In the genomic region with DNA sequence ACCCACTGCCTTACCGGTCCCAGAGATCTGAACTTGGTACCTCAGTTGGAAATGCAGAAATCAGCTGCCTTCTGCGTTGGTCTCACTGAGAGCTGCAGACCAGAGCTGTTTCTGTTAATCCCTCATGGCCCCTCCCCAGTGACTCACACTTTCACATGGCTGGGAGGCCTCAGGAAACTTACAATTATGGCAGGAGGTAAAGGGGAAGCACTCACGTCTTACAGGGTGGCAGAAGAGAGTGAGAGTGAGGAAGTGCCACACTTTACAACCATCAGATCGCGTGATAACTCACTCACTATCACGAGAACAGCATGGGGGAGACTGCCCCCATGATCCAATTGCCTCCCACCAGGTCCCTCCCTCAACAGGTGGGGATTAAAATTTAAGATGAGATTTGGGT, we compare ENCODE assay signal across 20 cellular contexts.
DNase-seq lines count a peak whose midpoint lies in the region; ATAC-seq, FAIRE-seq and TF ChIP-seq lines count a peak whose summit lies in the region.
"Had no signal": no experiment of that assay in that cellular context is flagged by ENCODE, and none has a peak within 500 bp of the region (broad histone marks: within the 10 kb centered on the region; RNA-seq: fewer than 3 reads in every experiment).

No MANE protein-coding gene starts in this region.

- H3K27ac Mint-ChIP-seq in MCF 10A (ENCODE audit: low read depth, unreplicated experiment) = no peak overlapping the region
- H3K27ac Mint-ChIP-seq in activated CD4-positive, alpha-beta T cell treated with anti-CD3 and anti-CD28 coated beads, Interleukin-2, amount 10 ng/mL, durations not matched to agents 24 days and 14 days = no peak overlapping the region
- H3K27ac Mint-ChIP-seq: CD4-positive, alpha-beta T cell had no signal

- H3K27ac ChIP-seq in breast epithelium (no peak overlapping the region), H1 (ENCODE audit: low read depth, low read length) (no peak overlapping the region)
- H3K27ac ChIP-seq: left ventricle myocardium inferior, upper lobe of right lung had no signal

- H3K4me1 Mint-ChIP-seq in MCF 10A (ENCODE audit: insufficient read depth, unreplicated experiment) = peaks cover 6% of the 10 kb centered on the region
- no peaks in the 10 kb centered on the region for H3K4me1 Mint-ChIP-seq in activated CD4-positive, alpha-beta T cell treated with anti-CD3 and anti-CD28 coated beads, Interleukin-2, amount 10 ng/mL, durations not matched to agents 24 days and 14 days
- H3K4me1 Mint-ChIP-seq: stimulated activated naive CD8-positive, alpha-beta T cell treated with anti-CD3 and anti-CD28 coated beads, Interleukin-15, amount 100 ng/mL, for 72 hours had no signal

- H2AK5ac ChIP-seq in H1 (ENCODE audit: low read depth, low read length) = no peak overlapping the region

- H3K79me1 ChIP-seq in H1 (ENCODE audit: low read depth, low read length) = no peaks in the 10 kb centered on the region

- H4K8ac ChIP-seq in H1 (ENCODE audit: extremely low read depth, insufficient read depth, low read length) = no peak overlapping the region

- no peaks in the 10 kb centered on the region for H3K9me3 ChIP-seq in breast epithelium
- no peaks in the 10 kb centered on the region for H3K9me3 ChIP-seq in H1 (ENCODE audit: insufficient read depth in 2 of 2, low read depth in 1 of 2, low read length in 1 of 2)
- H3K9me3 ChIP-seq: left ventricle myocardium inferior, upper lobe of right lung had no signal

- 76% methylated on average over 6 of the region's 6 CpGs; no CpG with 5 or more reads in 1 of the 2 experiments for whole genome bisulfite sequencing in H1 (ENCODE audit: extremely low coverage in 1 of 2, insufficient coverage in 1 of 2, insufficient read length in 1 of 2, insufficient replicate concordance in 2 of 2, low coverage in 1 of 2, low lambda C conversion rate in 2 of 2, missing lambda C conversion rate in 1 of 2), 2 experiments

- no peak overlapping the region for H2BK120ac ChIP-seq in H1 (replicated peaks; ENCODE audit: low read depth, low read length)

- POLR2A ChIA-PET in MCF 10A (lab: Yijun Ruan, JAX) (interaction anchor here (0.8 to 1.0 kb wide), 2 partner anchors 38 to 56 kb away, joined by 3 read pairs; no protein-coding TSS in a partner anchor), H1 (lab: Charles Lee; ENCODE audit: partially characterized antibody) (no interaction called here)

- H3K23me2 ChIP-seq in H1 (ENCODE audit: low read depth, low read length) = no peaks in the 10 kb centered on the region; the same call in 1 of the 2 replicates

- H3K4me1 ChIP-seq in breast epithelium = no peaks in the 10 kb centered on the region
- H3K4me1 ChIP-seq in H1 (replicated peaks in 1 of 4; ENCODE audit: control insufficient read depth in 3 of 4, insufficient read depth in 4 of 4, low read length in 3 of 4) = 0 out of 7 replicates have a peak, but pooled peaks cover 0 to 2% (median 0%) of the 10 kb centered on the region in 4 experiments
- H3K4me1 ChIP-seq: left ventricle myocardium inferior, upper lobe of right lung had no signal

- TF ChIP-seq CTCF in MCF 10A (IDR thresholded peaks at IDR 0.05; ENCODE audit: unreplicated experiment) (no peak), breast epithelium (IDR thresholded peaks at IDR 0.05) (no peak), H1 (IDR thresholded peaks at IDR 0.05; ENCODE audit: control extremely low read depth in 1 of 3, insufficient read depth in 1 of 3, low read depth in 1 of 3, low read length in 3 of 3) (no peak)

- H3K4me2 ChIP-seq in H1 (ENCODE audit: insufficient read depth in 1 of 2, low read depth in 2 of 2, low read length in 2 of 2) = no peak overlapping the region

- no peak overlapping the region for H3K4me3 Mint-ChIP-seq in MCF 10A (ENCODE audit: unreplicated experiment)
- no peak overlapping the region for H3K4me3 Mint-ChIP-seq in activated CD4-positive, alpha-beta T cell treated with anti-CD3 and anti-CD28 coated beads, Interleukin-2, amount 10 ng/mL, durations not matched to agents 24 days and 14 days
- H3K4me3 Mint-ChIP-seq: CD4-positive, alpha-beta T cell; stimulated activated naive CD8-positive, alpha-beta T cell treated with anti-CD3 and anti-CD28 coated beads, Interleukin-15, amount 100 ng/mL, for 72 hours had no signal

- no peak overlapping the region for H4K91ac ChIP-seq in H1 (replicated peaks; ENCODE audit: insufficient read length, low read length)

- H3K36me3 Mint-ChIP-seq in MCF 10A (ENCODE audit: insufficient read depth, unreplicated experiment) = no peaks in the 10 kb centered on the region
- no peaks in the 10 kb centered on the region for H3K36me3 Mint-ChIP-seq in activated CD4-positive, alpha-beta T cell treated with anti-CD3 and anti-CD28 coated beads, Interleukin-2, amount 10 ng/mL, durations not matched to agents 24 days and 14 days (ENCODE audit: low read depth)

- H4K20me1 ChIP-seq in H1 (replicated peaks in 1 of 2; ENCODE audit: control insufficient read depth in 1 of 2, insufficient read depth in 2 of 2, low read length in 2 of 2) = no peaks in the 10 kb centered on the region

- no peak for FAIRE-seq in H1 (lab: Jason Lieb, UNC)
- FAIRE-seq: A204.1, H54 had no signal

- H3K18ac ChIP-seq in H1 (ENCODE audit: extremely low read depth, low read length) = no peak overlapping the region

- H4K5ac ChIP-seq in H1 (ENCODE audit: insufficient read length, low read depth, low read length) = no peak overlapping the region

- H3K27me3 ChIP-seq in breast epithelium (no peaks in the 10 kb centered on the region), H1 (replicated peaks in 1 of 4; ENCODE audit: control insufficient read depth in 3 of 4, extremely low read depth in 1 of 4, insufficient read depth in 3 of 4, low read length in 3 of 4) (no peaks in the 10 kb centered on the region)
- H3K27me3 ChIP-seq: upper lobe of right lung had no signal

- no peak for ATAC-seq in HG03135 (IDR thresholded peaks at IDR 0.05; ENCODE audit: unreplicated experiment)
- ATAC-seq: Panc1; stimulated activated naive CD8-positive, alpha-beta T cell treated with anti-CD3 and anti-CD28 coated beads, Interleukin-15, amount 100 ng/mL, for 72 hours; upper lobe of right lung had no signal

- H3K36me3 ChIP-seq in breast epithelium = no peaks in the 10 kb centered on the region
- no peaks in the 10 kb centered on the region for H3K36me3 ChIP-seq in H1 (ENCODE audit: control insufficient read depth in 2 of 4, insufficient read depth in 4 of 4, low read length in 3 of 4)
- H3K36me3 ChIP-seq: left ventricle myocardium inferior, upper lobe of right lung had no signal

- H3K4me3 ChIP-seq in breast epithelium (no peak overlapping the region), H1 (ENCODE audit: extremely low read depth in 1 of 4, insufficient read depth in 2 of 4, low read depth in 3 of 4, low read length in 4 of 4) (no peak overlapping the region), skeletal muscle cell (ENCODE audit: low read depth, low read length) (no peak overlapping the region)
- H3K4me3 ChIP-seq: left ventricle myocardium inferior, upper lobe of right lung had no signal

- no peak overlapping the region for H3K4ac ChIP-seq in H1 (replicated peaks; ENCODE audit: insufficient read length, low read depth, low read length)

- peak overlapping the region; percentile 92 for H2AFZ ChIP-seq in H1 (ENCODE audit: low read length)

- intact Hi-C loops in MCF 10A (cut with micrococcal nuclease) = no loop called here
- intact Hi-C loops in breast epithelium (cut with DNase I; ENCODE audit: low total_unique reads) = no loop called here
- intact Hi-C loops in activated CD4-positive, alpha-beta T cell treated with anti-CD3 and anti-CD28 coated beads, Interleukin-2, amount 10 ng/mL, durations not matched to agents 24 days and 14 days (cut with micrococcal nuclease) = no loop called here

- DNase-seq in MCF 10A (ENCODE audit: unreplicated experiment) = peak; percentile 58
- DNase-seq in breast epithelium (ENCODE audit: low spot score in 2 of 2) = no peak
- DNase-seq in OCI-M1 (lab: John Stamatoyannopoulos, UW) = peak; percentile 59
- DNase-seq in H1 (ENCODE audit: low read depth in 1 of 2, low spot score in 2 of 2) = no peak
- peak; percentile 9 for DNase-seq in skeletal muscle cell (ENCODE audit: low read depth)
- DNase-seq in activated CD4-positive, alpha-beta T cell treated with anti-CD3 and anti-CD28 coated beads, Interleukin-2, amount 10 ng/mL, durations not matched to agents 24 days and 14 days = no peak
- no peak for DNase-seq in CD1c-positive myeloid dendritic cell (ENCODE audit: extremely low spot score)
- DNase-seq: activated gamma-delta T cell treated with Interleukin-2 at 50 U/mL for 16 hours; CD4-positive, alpha-beta T cell; DMS79 treated with DMSO at 0.1 percent for 48 hours; left ventricle myocardium inferior; NCI-H146; NCI-H446; posterior cingulate gyrus; stimulated activated naive CD8-positive, alpha-beta T cell treated with anti-CD3 and anti-CD28 coated beads, Interleukin-15, amount 100 ng/mL, for 72 hours; upper lobe of right lung had no signal

- TF ChIP-seq EP300 in H1 (IDR thresholded peaks at IDR 0.05; ENCODE audit: borderline replicate concordance in 1 of 2, low read depth in 2 of 2, low read length in 2 of 2) = no peak

- no peaks in the 10 kb centered on the region for H3K79me2 ChIP-seq in H1 (ENCODE audit: control insufficient read depth in 1 of 2, insufficient read depth in 2 of 2, low read length in 2 of 2)

- BruUV-seq in MCF 10A (replicated peaks; lab: Mats Ljungman, UMichigan) = no TSS peak

- TF ChIP-seq RAD21 in H1 (IDR thresholded peaks at IDR 0.05 in 1 of 2, conservative IDR thresholded peaks at IDR 0.05 in 1 of 2; ENCODE audit: low read depth in 2 of 2, low read length in 2 of 2) = no peak

- H3K9ac ChIP-seq in H1 (replicated peaks in 1 of 4; ENCODE audit: extremely low read depth in 1 of 4, low read depth in 3 of 4, low read length in 3 of 4) = no peak overlapping the region

- no peak overlapping the region for H3K14ac ChIP-seq in H1 (ENCODE audit: insufficient read length)

- no peak overlapping the region for H2BK5ac ChIP-seq in H1 (ENCODE audit: low read depth, low read length)

- H3K23ac ChIP-seq in H1 (ENCODE audit: insufficient read length) = no peak overlapping the region

- H2BK15ac ChIP-seq in H1 (ENCODE audit: low read length) = no peak overlapping the region

- no peak for TF ChIP-seq POLR2A in breast epithelium (IDR thresholded peaks at IDR 0.05)
- TF ChIP-seq POLR2A in H1 (IDR thresholded peaks at IDR 0.05; ENCODE audit: control extremely low read depth in 1 of 2, low read depth in 2 of 2, low read length in 2 of 2) = no peak

- CTCF ChIA-PET in MCF 10A (lab: Yijun Ruan, JAX) = interaction anchor here (0.6 kb wide), 1 partner anchor 963 kb away, joined by 4 read pairs; no protein-coding TSS in a partner anchor
- CTCF ChIA-PET in H1 (lab: Charles Lee; ENCODE audit: partially characterized antibody) = interaction anchor here (0.6 kb wide), 1 partner anchor 56 kb away, joined by 3 read pairs; no protein-coding TSS in a partner anchor

- no peak overlapping the region for H3K56ac ChIP-seq in H1 (replicated peaks; ENCODE audit: insufficient read length, low read depth, low read length)

- no peaks in the 10 kb centered on the region for H3K27me3 Mint-ChIP-seq in MCF 10A (ENCODE audit: insufficient read depth, unreplicated experiment)
- H3K27me3 Mint-ChIP-seq in activated CD4-positive, alpha-beta T cell treated with anti-CD3 and anti-CD28 coated beads, Interleukin-2, amount 10 ng/mL, durations not matched to agents 24 days and 14 days = no peaks in the 10 kb centered on the region
- H3K27me3 Mint-ChIP-seq: CD4-positive, alpha-beta T cell; stimulated activated naive CD8-positive, alpha-beta T cell treated with anti-CD3 and anti-CD28 coated beads, Interleukin-15, amount 100 ng/mL, for 72 hours had no signal

- no peak overlapping the region for H2BK20ac ChIP-seq in H1 (ENCODE audit: low read length)

- no peak overlapping the region for H2BK12ac ChIP-seq in H1 (ENCODE audit: low read depth, low read length)

- H3K9me3 Mint-ChIP-seq in MCF 10A (ENCODE audit: unreplicated experiment) = no peaks in the 10 kb centered on the region
- H3K9me3 Mint-ChIP-seq in activated CD4-positive, alpha-beta T cell treated with anti-CD3 and anti-CD28 coated beads, Interleukin-2, amount 10 ng/mL, durations not matched to agents 24 days and 14 days = peaks cover 2% of the 10 kb centered on the region

Comparison
In these comparisons a context has a peak if more than half of its experiments do, and no peak if none do; other contexts are left out.
1. DNase-seq: peak in MCF 10A (single experiment), OCI-M1 (single experiment) and skeletal muscle cell (single experiment); none in breast epithelium (0 of 2), H1 (0 of 2), activated CD4-positive, alpha-beta T cell treated with anti-CD3 and anti-CD28 coated beads, Interleukin-2, amount 10 ng/mL, durations not matched to agents 24 days and 14 days (single experiment) and CD1c-positive myeloid dendritic cell (single experiment).